Comparison of ENCODE assay signal across 8 cellular contexts in genomic region chr7:71752171-71752935, GRCh38.
A peak's percentile ranks its signal among the peaks of the same experiment; 100 is the strongest.
DNase-seq lines count a peak whose midpoint lies in the region; TF ChIP-seq lines count a peak whose summit lies in the region.

No MANE protein-coding gene starts in this region.

- DNase-seq in activated CD4-positive, alpha-beta T cell treated with anti-CD3 and anti-CD28 coated beads for 48 hours = peak; percentile 65
- no peak for DNase-seq in activated CD4-positive, alpha-beta T cell treated with anti-CD3 and anti-CD28 coated beads, Interleukin-2, amount 50 U/mL, for 4 hours
- DNase-seq in NCI-H460 (ENCODE audit: extremely low read depth, low read depth) = peak; percentile 38
- no peak for DNase-seq in astrocyte of the spinal cord (ENCODE audit: low read depth, low spot score)
- peak; percentile 94 for DNase-seq in iPS-NIHi7 (ENCODE audit: extremely low spot score)
- DNase-seq in stimulated activated CD4-positive, alpha-beta T cell treated with anti-CD3 and anti-CD28 coated beads, TNF-alpha, amount 100 ng/mL, for 48 hours (ENCODE audit: low read depth in 3 of 3) = peak in 2 of 3 donors; percentile 8 to 54
- DNase-seq in OCI-M2 (lab: John Stamatoyannopoulos, UW; ENCODE audit: unreplicated experiment) = no peak
- DNase-seq in GF-D8 (lab: John Stamatoyannopoulos, UW) = no peak

- in situ Hi-C loops in astrocyte of the spinal cord (cut with HindIII; ENCODE audit: low sequenced_read_pairs) = no loop called here

- TF ChIP-seq CTCF in astrocyte of the spinal cord (IDR thresholded peaks at IDR 0.05; ENCODE audit: low read depth, low read length) = peak; percentile 56

- H3K4me3 ChIP-seq in astrocyte of the spinal cord (ENCODE audit: low read depth, low read length) = no peak overlapping the region

Comparison
In these comparisons a context has a peak if more than half of its experiments do, and no peak if none do; other contexts are left out.
1. DNase-seq: peak in activated CD4-positive, alpha-beta T cell treated with anti-CD3 and anti-CD28 coated beads for 48 hours (single experiment), NCI-H460 (single experiment), iPS-NIHi7 (single experiment) and stimulated activated CD4-positive, alpha-beta T cell treated with anti-CD3 and anti-CD28 coated beads, TNF-alpha, amount 100 ng/mL, for 48 hours (2 of 3); none in activated CD4-positive, alpha-beta T cell treated with anti-CD3 and anti-CD28 coated beads, Interleukin-2, amount 50 U/mL, for 4 hours (0 of 2), astrocyte of the spinal cord (single experiment), OCI-M2 (single experiment) and GF-D8 (single experiment).